Comparison of ENCODE assay signal across 11 cellular contexts in the genomic region with DNA sequence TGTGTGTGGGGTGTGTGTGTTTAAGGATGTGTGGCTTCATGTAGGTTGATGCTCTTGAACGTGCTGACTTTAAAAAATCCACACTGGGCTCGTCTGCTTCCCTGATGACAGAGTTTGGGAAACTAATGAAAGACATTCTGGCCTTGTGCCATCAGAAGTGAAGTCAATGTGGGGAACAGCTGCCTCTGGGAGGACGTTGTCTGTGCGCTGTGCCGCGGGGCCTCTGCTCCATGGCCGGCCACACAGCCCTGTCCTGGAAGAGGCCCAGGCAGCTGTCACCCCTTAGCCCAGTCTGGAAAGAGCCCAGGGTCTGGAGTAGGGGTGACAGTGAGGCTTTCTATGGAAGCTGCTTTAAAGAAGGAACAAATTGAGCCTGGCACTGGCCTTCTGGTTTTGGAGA.
A peak's percentile ranks its signal among the peaks of the same experiment; 100 is the strongest.
DNase-seq lines count a peak whose midpoint lies in the region; ATAC-seq and TF ChIP-seq lines count a peak whose summit lies in the region.
"Had no signal": no experiment of that assay in that cellular context is flagged by ENCODE, and none has a peak within 500 bp of the region (broad histone marks: within the 10 kb centered on the region; RNA-seq: fewer than 3 reads in every experiment).

No MANE protein-coding gene starts in this region.

- H3K27me3 Mint-ChIP-seq in activated naive CD8-positive, alpha-beta T cell treated with anti-CD3 and anti-CD28 coated beads for 36 hours = no peaks in the 10 kb centered on the region
- H3K27me3 Mint-ChIP-seq: naive B cell had no signal

- H3K27me3 ChIP-seq in lower lobe of right lung (ENCODE audit: low read depth) (no peaks in the 10 kb centered on the region), HAP-1 (ENCODE audit: low read depth) (no peaks in the 10 kb centered on the region)
- H3K27me3 ChIP-seq: thyroid gland had no signal

- peaks cover 13% of the 10 kb centered on the region for H3K4me1 Mint-ChIP-seq in activated naive CD8-positive, alpha-beta T cell treated with anti-CD3 and anti-CD28 coated beads for 36 hours
- H3K4me1 Mint-ChIP-seq: activated naive CD8-positive, alpha-beta T cell treated with anti-CD3 and anti-CD28 coated beads, Interleukin-2, amount 10 ng/mL, durations not matched to agents 7 days and 5 days had no signal

- no peaks in the 10 kb centered on the region for H3K9me3 Mint-ChIP-seq in activated naive CD8-positive, alpha-beta T cell treated with anti-CD3 and anti-CD28 coated beads for 36 hours
- H3K9me3 Mint-ChIP-seq in activated naive CD4-positive, alpha-beta T cell treated with anti-CD3 and anti-CD28 coated beads, Interleukin-2, amount 50 U/mL, for 72 hours = no peaks in the 10 kb centered on the region
- H3K9me3 Mint-ChIP-seq: activated naive CD8-positive, alpha-beta T cell treated with anti-CD3 and anti-CD28 coated beads, Interleukin-2, amount 10 ng/mL, durations not matched to agents 7 days and 5 days; naive B cell had no signal

- no peak overlapping the region for H3K27ac ChIP-seq in lower lobe of right lung
- H3K27ac ChIP-seq: thyroid gland had no signal

- H3K4me3 ChIP-seq in choroid plexus epithelial cell (ENCODE audit: low read depth, low read length) (no peak overlapping the region), lower lobe of right lung (no peak overlapping the region), HAP-1 (no peak overlapping the region)
- H3K4me3 ChIP-seq: thyroid gland had no signal

- DNase-seq in AG20443 (ENCODE audit: low spot score) (peak; percentile 56), MV-4-11 (lab: John Stamatoyannopoulos, UW) (peak; percentile 40), choroid plexus epithelial cell (ENCODE audit: low read depth) (peak; percentile 61), lower lobe of right lung (no peak), HAP-1 (ENCODE audit: low spot score in 2 of 2) (no peak), GM10266 (ENCODE audit: extremely low spot score) (no peak)
- no peak for DNase-seq in activated naive CD8-positive, alpha-beta T cell treated with anti-CD3 and anti-CD28 coated beads for 36 hours
- no peak for DNase-seq in activated naive CD4-positive, alpha-beta T cell treated with anti-CD3 and anti-CD28 coated beads, Interleukin-2, amount 50 U/mL, for 72 hours (ENCODE audit: low spot score in 2 of 2)
- DNase-seq: activated naive CD8-positive, alpha-beta T cell treated with anti-CD3 and anti-CD28 coated beads, Interleukin-2, amount 10 ng/mL, durations not matched to agents 7 days and 5 days; naive B cell; thyroid gland had no signal

- H3K36me3 Mint-ChIP-seq in activated naive CD8-positive, alpha-beta T cell treated with anti-CD3 and anti-CD28 coated beads for 36 hours = no peaks in the 10 kb centered on the region
- H3K36me3 Mint-ChIP-seq in activated naive CD4-positive, alpha-beta T cell treated with anti-CD3 and anti-CD28 coated beads, Interleukin-2, amount 50 U/mL, for 72 hours = no peaks in the 10 kb centered on the region
- H3K36me3 Mint-ChIP-seq: activated naive CD8-positive, alpha-beta T cell treated with anti-CD3 and anti-CD28 coated beads, Interleukin-2, amount 10 ng/mL, durations not matched to agents 7 days and 5 days; naive B cell had no signal

- TF ChIP-seq CTCF in choroid plexus epithelial cell (conservative IDR thresholded peaks at IDR 0.05; ENCODE audit: low read depth, low read length) = no peak
- TF ChIP-seq CTCF in lower lobe of right lung (IDR thresholded peaks at IDR 0.05) = no peak
- TF ChIP-seq CTCF in GM10266 (IDR thresholded peaks at IDR 0.05; ENCODE audit: control insufficient read depth, insufficient read depth, low read depth, missing control alignments) = no peak

- H3K9me3 ChIP-seq in lower lobe of right lung (no peaks in the 10 kb centered on the region), HAP-1 (no peaks in the 10 kb centered on the region)
- H3K9me3 ChIP-seq: thyroid gland had no signal

- peaks cover 32% of the 10 kb centered on the region for H3K4me1 ChIP-seq in lower lobe of right lung
- no peaks in the 10 kb centered on the region for H3K4me1 ChIP-seq in HAP-1

- peak; percentile 40 to 60 for ATAC-seq in lower lobe of right lung
- no peak for ATAC-seq in activated naive CD4-positive, alpha-beta T cell treated with anti-CD3 and anti-CD28 coated beads, Interleukin-2, amount 50 U/mL, for 72 hours

- intact Hi-C loops in lower lobe of right lung (cut with DNase I) = no loop called here

- no peak overlapping the region for H3K4me3 Mint-ChIP-seq in activated naive CD8-positive, alpha-beta T cell treated with anti-CD3 and anti-CD28 coated beads for 36 hours
- H3K4me3 Mint-ChIP-seq: activated naive CD8-positive, alpha-beta T cell treated with anti-CD3 and anti-CD28 coated beads, Interleukin-2, amount 10 ng/mL, durations not matched to agents 7 days and 5 days; naive B cell had no signal

- H3K36me3 ChIP-seq in lower lobe of right lung (no peaks in the 10 kb centered on the region), HAP-1 (replicated peaks) (no peaks in the 10 kb centered on the region)
- H3K36me3 ChIP-seq: thyroid gland had no signal

- in situ Hi-C loops in HAP-1 (cut with MboI; ENCODE audit: low sequenced_read_pairs) = no loop called here

- no peak overlapping the region for H3K27ac Mint-ChIP-seq in activated naive CD8-positive, alpha-beta T cell treated with anti-CD3 and anti-CD28 coated beads for 36 hours
- no peak overlapping the region for H3K27ac Mint-ChIP-seq in activated naive CD4-positive, alpha-beta T cell treated with anti-CD3 and anti-CD28 coated beads, Interleukin-2, amount 50 U/mL, for 72 hours
- H3K27ac Mint-ChIP-seq: activated naive CD8-positive, alpha-beta T cell treated with anti-CD3 and anti-CD28 coated beads, Interleukin-2, amount 10 ng/mL, durations not matched to agents 7 days and 5 days had no signal

Comparison
In these comparisons a context has a peak if more than half of its experiments do, and no peak if none do; other contexts are left out.
1. DNase-seq: peak in AG20443 (single experiment), MV-4-11 (single experiment) and choroid plexus epithelial cell (single experiment); none in lower lobe of right lung (single experiment), activated naive CD8-positive, alpha-beta T cell treated with anti-CD3 and anti-CD28 coated beads for 36 hours (single experiment), activated naive CD4-positive, alpha-beta T cell treated with anti-CD3 and anti-CD28 coated beads, Interleukin-2, amount 50 U/mL, for 72 hours (0 of 2), HAP-1 (0 of 2) and GM10266 (single experiment).
2. ATAC-seq: peak in lower lobe of right lung (2 of 2); none in activated naive CD4-positive, alpha-beta T cell treated with anti-CD3 and anti-CD28 coated beads, Interleukin-2, amount 50 U/mL, for 72 hours (0 of 2).